Comparison of ENCODE assay signal across 7 cellular contexts in genomic region chr13:44373601-44374347, GRCh38. TPM values are rescaled to one million over a fixed set of nuclear protein-coding genes. Genes with fewer than 3 reads are reported as not detected.
DNase-seq lines count a peak whose midpoint lies in the region; ATAC-seq and TF ChIP-seq lines count a peak whose summit lies in the region.

Gene SERP2 (plus strand): TSS chr13:44373824. CDS start chr13:44374026, 202 bp downstream.

- no peak within 1 kb of the TSS for H3K27ac Mint-ChIP-seq in activated T-helper 2 cell treated with anti-CD3 and anti-CD28 coated beads, Interferon-gamma antibody, Interleukin-2, Interleukin-4, amounts not matched to agents 10 μg/mL and 5 μg/mL and 100 μg/mL, durations not matched to agents 14 hours and 24 hours and 36 hours

- H3K27me3 ChIP-seq in WERI-Rb-1 (ENCODE audit: insufficient read depth, low read depth, severe bottlenecking): no peaks in the 10 kb centered on the region

- H3K27ac ChIP-seq in WERI-Rb-1: no peak within 1 kb of the TSS

- intact Hi-C loops in activated T-helper 2 cell treated with anti-CD3 and anti-CD28 coated beads, Interferon-gamma antibody, Interleukin-2, Interleukin-4, amounts not matched to agents 10 μg/mL and 5 μg/mL and 100 μg/mL, durations not matched to agents 14 hours and 24 hours and 36 hours (cut with micrococcal nuclease): no loop called here
- intact Hi-C loops in left cardiac atrium (cut with DNase I) (no loop called here), posterior cingulate gyrus (cut with DNase I) (no loop called here)

- peak; percentile 87 to 90 for ATAC-seq in left cardiac atrium
- ATAC-seq in GM21526 (IDR thresholded peaks at IDR 0.05; ENCODE audit: low FRiP score, unreplicated experiment): no peak

- no peak for TF ChIP-seq CTCF in WERI-Rb-1 (IDR thresholded peaks at IDR 0.05; ENCODE audit: low read depth, low read length)

- no peaks in the 10 kb centered on the region for H3K9me3 ChIP-seq in WERI-Rb-1 (ENCODE audit: severe bottlenecking)

- DNase-seq in HuH-7 (ENCODE audit: low spot score) (peak; percentile 58), left cardiac atrium (peak; percentile 53), posterior cingulate gyrus (peak; percentile 41 to 93 (median 62)), WERI-Rb-1 (no peak), AML-193 (lab: John Stamatoyannopoulos, UW) (no peak)
- DNase-seq in activated T-helper 2 cell treated with anti-CD3 and anti-CD28 coated beads, Interferon-gamma antibody, Interleukin-2, Interleukin-4, amounts not matched to agents 10 μg/mL and 5 μg/mL and 100 μg/mL, durations not matched to agents 14 hours and 24 hours and 36 hours (ENCODE audit: low spot score): no peak

- H3K9me3 Mint-ChIP-seq in activated T-helper 2 cell treated with anti-CD3 and anti-CD28 coated beads, Interferon-gamma antibody, Interleukin-2, Interleukin-4, amounts not matched to agents 10 μg/mL and 5 μg/mL and 100 μg/mL, durations not matched to agents 14 hours and 24 hours and 36 hours: no peaks in the 10 kb centered on the region

- no peaks in the 10 kb centered on the region for H3K36me3 Mint-ChIP-seq in activated T-helper 2 cell treated with anti-CD3 and anti-CD28 coated beads, Interferon-gamma antibody, Interleukin-2, Interleukin-4, amounts not matched to agents 10 μg/mL and 5 μg/mL and 100 μg/mL, durations not matched to agents 14 hours and 24 hours and 36 hours (ENCODE audit: low read depth)

- H3K27me3 Mint-ChIP-seq in activated T-helper 2 cell treated with anti-CD3 and anti-CD28 coated beads, Interferon-gamma antibody, Interleukin-2, Interleukin-4, amounts not matched to agents 10 μg/mL and 5 μg/mL and 100 μg/mL, durations not matched to agents 14 hours and 24 hours and 36 hours (ENCODE audit: low read depth): peaks cover 43% of the 10 kb centered on the region

- no peaks in the 10 kb centered on the region for H3K36me3 ChIP-seq in WERI-Rb-1

- H3K4me3 Mint-ChIP-seq in activated T-helper 2 cell treated with anti-CD3 and anti-CD28 coated beads, Interferon-gamma antibody, Interleukin-2, Interleukin-4, amounts not matched to agents 10 μg/mL and 5 μg/mL and 100 μg/mL, durations not matched to agents 14 hours and 24 hours and 36 hours (ENCODE audit: low read depth): peak within 1 kb of the TSS; percentile 21

- no peak within 1 kb of the TSS for H3K4me3 ChIP-seq in WERI-Rb-1 (ENCODE audit: low read depth, low read length)

- peaks cover 2% of the 10 kb centered on the region for H3K4me1 Mint-ChIP-seq in activated T-helper 2 cell treated with anti-CD3 and anti-CD28 coated beads, Interferon-gamma antibody, Interleukin-2, Interleukin-4, amounts not matched to agents 10 μg/mL and 5 μg/mL and 100 μg/mL, durations not matched to agents 14 hours and 24 hours and 36 hours (ENCODE audit: low read depth)

RNA-seq across cellular contexts. Expression of gene SERP2, which starts in this region (rescaled TPM):
- total RNA-seq in activated T-helper 2 cell treated with anti-CD3 and anti-CD28 coated beads, Interferon-gamma antibody, Interleukin-2, Interleukin-4, amounts not matched to agents 10 μg/mL and 5 μg/mL and 100 μg/mL, durations not matched to agents 14 hours and 24 hours and 36 hours: 0.25 TPM in 1 of 2 replicates, not detected in the other
- total RNA-seq in left cardiac atrium: 10 to 100 TPM; 12.9 to 14.6 TPM

Comparison
In these comparisons a context has a peak if more than half of its experiments do, and no peak if none do; other contexts are left out.
1. RNA of gene SERP2 (total RNA-seq): 12.9 to 14.6 TPM in left cardiac atrium; 0.25 TPM in activated T-helper 2 cell treated with anti-CD3 and anti-CD28 coated beads, Interferon-gamma antibody, Interleukin-2, Interleukin-4, amounts not matched to agents 10 μg/mL and 5 μg/mL and 100 μg/mL, durations not matched to agents 14 hours and 24 hours and 36 hours; every median in the first group is over 10 times any median in the second.
2. DNase-seq: peak in HuH-7 (single experiment), left cardiac atrium (single experiment) and posterior cingulate gyrus (10 of 10); none in activated T-helper 2 cell treated with anti-CD3 and anti-CD28 coated beads, Interferon-gamma antibody, Interleukin-2, Interleukin-4, amounts not matched to agents 10 μg/mL and 5 μg/mL and 100 μg/mL, durations not matched to agents 14 hours and 24 hours and 36 hours (single experiment), WERI-Rb-1 (single experiment) and AML-193 (0 of 2).